In genomic region chr18:63241739-63242138, GRCh38 we compare ENCODE assay signal across 13 cellular contexts.
"Had no signal": no experiment of that assay in that cellular context is flagged by ENCODE, and none has a peak within 500 bp of the region (broad histone marks: within the 10 kb centered on the region; RNA-seq: fewer than 3 reads in every experiment).

No MANE protein-coding gene starts in this region.

- H3K27me3 Mint-ChIP-seq: activated CD8-positive, alpha-beta T cell treated with anti-CD3 and anti-CD28 coated beads for 36 hours; stimulated activated naive B cell treated with anti-CD40 and anti-IgM and Interleukin-4, amounts not matched to agents 10 μg/mL and 1 μg/mL and 100 μg/mL, for 72 hours; type B pancreatic cell had no signal

- ATAC-seq: activated CD8-positive, alpha-beta T cell treated with anti-CD3 and anti-CD28 coated beads for 36 hours; foreskin keratinocyte; left cardiac atrium; right cardiac atrium; stimulated activated naive B cell treated with anti-CD40 and anti-IgM and Interleukin-4, amounts not matched to agents 10 μg/mL and 1 μg/mL and 100 μg/mL, for 72 hours had no signal

- H3K4me3 Mint-ChIP-seq: activated CD8-positive, alpha-beta T cell treated with anti-CD3 and anti-CD28 coated beads for 36 hours; stimulated activated naive B cell treated with anti-CD40 and anti-IgM and Interleukin-4, amounts not matched to agents 10 μg/mL and 1 μg/mL and 100 μg/mL, for 72 hours; type B pancreatic cell had no signal

- H3K27ac ChIP-seq: ascending aorta, foreskin keratinocyte, VCaP had no signal

- H3K9me3 ChIP-seq: ascending aorta had no signal

- DNase-seq: activated CD8-positive, alpha-beta memory T cell treated with anti-CD3 and anti-CD28 coated beads, Interleukin-2, amount 50 U/mL, for 48 hours; activated CD8-positive, alpha-beta T cell treated with anti-CD3 and anti-CD28 coated beads for 36 hours; activated effector memory CD4-positive, alpha-beta T cell treated with Interleukin-2 at 50 U/mL for 16 hours; foreskin keratinocyte; left cardiac atrium; right cardiac atrium; stimulated activated CD4-positive, alpha-beta T cell treated with anti-CD3 and anti-CD28 coated beads, Interleukin-1b, Interleukin-23, amount 100 ng/mL, for 48 hours; stimulated activated naive B cell treated with anti-CD40 and anti-IgM and Interleukin-4, amounts not matched to agents 10 μg/mL and 1 μg/mL and 100 μg/mL, for 72 hours; substantia nigra; T1000 had no signal

- H3K4me3 ChIP-seq: ascending aorta had no signal

- H3K27me3 ChIP-seq: ascending aorta, foreskin keratinocyte had no signal

- H3K36me3 ChIP-seq: ascending aorta had no signal

- H3K27ac Mint-ChIP-seq: stimulated activated naive B cell treated with anti-CD40 and anti-IgM and Interleukin-4, amounts not matched to agents 10 μg/mL and 1 μg/mL and 100 μg/mL, for 72 hours; type B pancreatic cell had no signal
